ENCODE assay signal across 1 cellular context in the genomic region with DNA sequence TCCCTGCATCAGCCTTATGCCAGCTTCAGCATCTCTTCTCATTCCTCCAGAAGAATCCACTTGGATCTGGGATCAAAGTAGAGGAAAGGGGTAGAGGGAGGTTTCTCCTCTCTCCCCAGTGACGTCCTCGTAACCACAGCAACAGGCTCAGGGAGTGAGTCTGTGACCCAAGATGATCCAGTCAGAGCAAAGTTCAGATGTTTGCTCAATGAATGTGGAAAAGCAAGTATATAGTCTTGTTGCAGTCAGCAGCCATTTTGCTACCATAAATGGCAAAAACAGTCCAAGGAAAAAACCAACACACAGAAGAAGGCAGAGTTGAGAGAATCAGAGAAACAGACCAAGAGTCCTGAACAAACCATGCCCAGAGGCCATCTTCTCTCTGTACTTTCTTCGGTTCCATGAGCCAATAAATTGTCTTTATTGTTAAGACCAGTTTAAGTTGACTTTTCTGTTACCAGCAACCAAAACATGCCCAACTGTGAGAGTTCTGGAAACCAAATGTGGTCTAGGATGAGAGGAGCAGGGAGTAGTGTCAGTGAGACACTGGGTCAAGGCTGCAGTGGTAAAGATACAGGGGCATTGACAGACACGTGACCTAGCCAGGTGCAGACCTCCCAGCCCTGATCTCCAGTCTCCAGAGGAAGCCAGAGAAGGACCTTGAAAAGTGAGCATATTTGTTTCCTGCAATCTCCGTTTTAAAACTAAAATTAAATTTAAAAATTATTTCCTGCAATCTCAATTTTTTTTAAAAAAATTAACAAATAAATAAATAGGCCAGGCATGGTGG.
TF ChIP-seq lines count a peak whose summit lies in the region.

No MANE protein-coding gene starts in this region.

TF ChIP-seq in IMR-90, 13 proteins besides CTCF, POLR2A, EP300 and RAD21:
- TF ChIP-seq MAZ (IDR thresholded peaks at IDR 0.05; ENCODE audit: borderline replicate concordance, low read depth, low read length) (no peak), BHLHE40 (IDR thresholded peaks at IDR 0.05; ENCODE audit: low read depth, low read length) (no peak)
- TF ChIP-seq, protein P1, sequence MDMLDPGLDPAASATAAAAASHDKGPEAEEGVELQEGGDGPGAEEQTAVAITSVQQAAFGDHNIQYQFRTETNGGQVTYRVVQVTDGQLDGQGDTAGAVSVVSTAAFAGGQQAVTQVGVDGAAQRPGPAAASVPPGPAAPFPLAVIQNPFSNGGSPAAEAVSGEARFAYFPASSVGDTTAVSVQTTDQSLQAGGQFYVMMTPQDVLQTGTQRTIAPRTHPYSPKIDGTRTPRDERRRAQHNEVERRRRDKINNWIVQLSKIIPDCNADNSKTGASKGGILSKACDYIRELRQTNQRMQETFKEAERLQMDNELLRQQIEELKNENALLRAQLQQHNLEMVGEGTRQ (IDR thresholded peaks at IDR 0.05; ENCODE audit: low read depth, low read length) = no peak
